In genomic region chr14:72605921-72606220, GRCh38 we compare ENCODE assay signal across 18 cellular contexts.
A peak's percentile ranks its signal among the peaks of the same experiment; 100 is the strongest.
DNase-seq lines count a peak whose midpoint lies in the region; ATAC-seq and TF ChIP-seq lines count a peak whose summit lies in the region.
"Had no signal": no experiment of that assay in that cellular context is flagged by ENCODE, and none has a peak within 500 bp of the region (broad histone marks: within the 10 kb centered on the region; RNA-seq: fewer than 3 reads in every experiment).

No MANE protein-coding gene starts in this region.

- H2BK15ac ChIP-seq in IMR-90 (ENCODE audit: low read depth, low read length), result peak overlapping the region; percentile 99; the same call in 2 of the 3 replicates

- no peak overlapping the region for H3K56ac ChIP-seq in IMR-90 (ENCODE audit: extremely low read depth, insufficient read depth, low read length)

- no peak overlapping the region for H4K8ac ChIP-seq in IMR-90 (ENCODE audit: low read depth in 2 of 2, low read length in 2 of 2)

- in situ Hi-C loops in IMR-90 (cut with MboI; ENCODE audit: low sequenced_read_pairs), result loop anchor here (10.0 kb wide), 1 partner anchor 81 kb away; no protein-coding TSS in a partner anchor

- peak; percentile 15 for DNase-seq in activated CD8-positive, alpha-beta memory T cell treated with anti-CD3 and anti-CD28 coated beads, Interleukin-2, amount 50 U/mL, for 48 hours
- DNase-seq in activated CD8-positive, alpha-beta memory T cell treated with anti-CD3 and anti-CD28 coated beads, Interleukin-2, amount 10 ng/mL, durations not matched to agents 7 days and 5 days, result no peak
- DNase-seq in IMR-90 (no peak), colonic mucosa (peak; percentile 2), islet precursor cell (peak; percentile 9), SKM-1 (lab: John Stamatoyannopoulos, UW; ENCODE audit: unreplicated experiment) (no peak)
- no peak for DNase-seq in activated CD4-positive, alpha-beta T cell treated with anti-CD3 and anti-CD28 coated beads, Interleukin-2, amount 50 U/mL, for 48 hours
- DNase-seq: C1 segment of cervical spinal cord; Calu3; CD4-positive, alpha-beta memory T cell; COR-L47; DMS53; DMS79 treated with DMSO at 0.1 percent for 48 hours; GF-D8; H9 had no signal

- peak overlapping the region; percentile 100 for H2BK120ac ChIP-seq in IMR-90 (ENCODE audit: low read depth, low read length)

- H3K27me3 ChIP-seq in IMR-90 (ENCODE audit: control insufficient read depth, insufficient read depth, low read length), result no peaks in the 10 kb centered on the region
- no peaks in the 10 kb centered on the region for H3K27me3 ChIP-seq in colonic mucosa

- peak overlapping the region; percentile 63; the same call in 1 of the 2 replicates for H2AK5ac ChIP-seq in IMR-90 (ENCODE audit: low read depth, low read length)

- CTCF ChIA-PET in activated CD8-positive, alpha-beta memory T cell treated with anti-CD3 and anti-CD28 coated beads, Interleukin-2, amount 10 ng/mL, durations not matched to agents 7 days and 5 days (lab: Charles Lee), result no interaction called here
- CTCF ChIA-PET in IMR-90 (lab: Yijun Ruan, JAX), result no interaction called here

- no peaks in the 10 kb centered on the region for H4K20me1 ChIP-seq in IMR-90 (ENCODE audit: insufficient read depth, low read length)

- no peak for TF ChIP-seq RAD21 in IMR-90 (IDR thresholded peaks at IDR 0.05; ENCODE audit: low read length)

- H3K4ac ChIP-seq in IMR-90 (ENCODE audit: low read depth, low read length), result peak overlapping the region; percentile 100

- TF ChIP-seq CTCF in IMR-90 (conservative IDR thresholded peaks at IDR 0.05; ENCODE audit: low read depth, low read length) (no peak), colonic mucosa (IDR thresholded peaks at IDR 0.05) (no peak)

- no peak overlapping the region for H4K5ac ChIP-seq in IMR-90 (ENCODE audit: low read depth, low read length)

- H3K4me3 ChIP-seq in IMR-90 (ENCODE audit: insufficient read depth, low read depth, low read length) (no peak overlapping the region), colonic mucosa (no peak overlapping the region)
- H3K4me3 ChIP-seq: GM23338 had no signal

- peak overlapping the region; percentile 38 for H2AK9ac ChIP-seq in IMR-90 (replicated peaks; ENCODE audit: low read depth, low read length, poor library complexity)

- BruUV-seq in IMR-90 (replicated peaks; lab: Mats Ljungman, UMichigan), result no TSS peak

- peak overlapping the region; percentile 31 for H4K91ac ChIP-seq in IMR-90 (ENCODE audit: insufficient read depth, low read depth, low read length)

- H2BK5ac ChIP-seq in IMR-90 (ENCODE audit: low read depth, low read length, poor library complexity, severe bottlenecking), result peak overlapping the region; percentile 4

- H3K4me3 Mint-ChIP-seq in activated CD8-positive, alpha-beta memory T cell treated with anti-CD3 and anti-CD28 coated beads, Interleukin-2, amount 10 ng/mL, durations not matched to agents 7 days and 5 days, result no peak overlapping the region
- H3K4me3 Mint-ChIP-seq: CD4-positive, alpha-beta memory T cell; GM23338; H9 had no signal

- H3K36me3 ChIP-seq in IMR-90 (ENCODE audit: control insufficient read depth, insufficient read depth, low read length), result no peaks in the 10 kb centered on the region
- H3K36me3 ChIP-seq in colonic mucosa, result no peaks in the 10 kb centered on the region

- H3K4me1 Mint-ChIP-seq in activated CD8-positive, alpha-beta memory T cell treated with anti-CD3 and anti-CD28 coated beads, Interleukin-2, amount 10 ng/mL, durations not matched to agents 7 days and 5 days, result no peaks in the 10 kb centered on the region
- H3K4me1 Mint-ChIP-seq: CD4-positive, alpha-beta memory T cell had no signal

- no peak for TF ChIP-seq POLR2A in IMR-90 (IDR thresholded peaks at IDR 0.05; ENCODE audit: low read depth, low read length)

- intact Hi-C loops in IMR-90 (cut with micrococcal nuclease) (loop anchor here (5.0 kb wide), 2 partner anchors 84 to 286 kb away; partner anchors contain the start of gene DPF3), colonic mucosa (cut with DNase I) (no loop called here)

- peaks cover 41% of the 10 kb centered on the region for H3K27me3 Mint-ChIP-seq in activated CD8-positive, alpha-beta memory T cell treated with anti-CD3 and anti-CD28 coated beads, Interleukin-2, amount 10 ng/mL, durations not matched to agents 7 days and 5 days

- dilution Hi-C loops in IMR-90 (cut with HindIII; ENCODE audit: low sequenced_read_pairs, unreplicated experiment), result no loop called here

- H3K36me3 Mint-ChIP-seq in activated CD8-positive, alpha-beta memory T cell treated with anti-CD3 and anti-CD28 coated beads, Interleukin-2, amount 10 ng/mL, durations not matched to agents 7 days and 5 days, result no peaks in the 10 kb centered on the region
- H3K36me3 Mint-ChIP-seq: CD4-positive, alpha-beta memory T cell had no signal

- H3K9me1 ChIP-seq in IMR-90 (ENCODE audit: insufficient read depth, low read length), result peaks cover 29% of the 10 kb centered on the region

- H3K27ac ChIP-seq in IMR-90 (ENCODE audit: insufficient read depth, low read length) (no peak overlapping the region), colonic mucosa (no peak overlapping the region)

- no peak overlapping the region for H3K23ac ChIP-seq in IMR-90 (ENCODE audit: low read depth, low read length)

- H2BK20ac ChIP-seq in IMR-90 (ENCODE audit: low read depth, low read length), result peak overlapping the region; percentile 100

- ATAC-seq in activated CD8-positive, alpha-beta memory T cell treated with anti-CD3 and anti-CD28 coated beads, Interleukin-2, amount 10 ng/mL, durations not matched to agents 7 days and 5 days, result no peak
- no peak for ATAC-seq in IMR-90 (ENCODE audit: low read depth)
- no peak for ATAC-seq in HG02759 (IDR thresholded peaks at IDR 0.05; ENCODE audit: unreplicated experiment)
- ATAC-seq: GM23338, HCT116 had no signal

- H3K9me3 Mint-ChIP-seq in activated CD8-positive, alpha-beta memory T cell treated with anti-CD3 and anti-CD28 coated beads, Interleukin-2, amount 10 ng/mL, durations not matched to agents 7 days and 5 days (ENCODE audit: low read depth), result no peaks in the 10 kb centered on the region
- H3K9me3 Mint-ChIP-seq: CD4-positive, alpha-beta memory T cell; GM23338; H9 had no signal

- H3K79me1 ChIP-seq in IMR-90 (ENCODE audit: low read depth in 1 of 2, low read length in 2 of 2), result peaks cover 0 to 30% of the 10 kb centered on the region in 2 experiments; a peak in 2 of 4 replicates

- WGBS in IMR-90 (ENCODE audit: extremely low coverage in 2 of 2, insufficient read length in 1 of 2), 2 experiments, result no CpG with 5 or more reads among the region's 3 CpGs

- no peak overlapping the region for H3K18ac ChIP-seq in IMR-90 (ENCODE audit: low read depth, low read length)

- H3K4me1 ChIP-seq in IMR-90 (ENCODE audit: control insufficient read depth, insufficient read depth, low read length) (peaks cover 24% of the 10 kb centered on the region), colonic mucosa (no peaks in the 10 kb centered on the region)

- H3K9me3 ChIP-seq in IMR-90 (ENCODE audit: control insufficient read depth, insufficient read depth, low read length) (no peaks in the 10 kb centered on the region), colonic mucosa (no peaks in the 10 kb centered on the region)

- no peak overlapping the region for H2AFZ ChIP-seq in IMR-90 (replicated peaks; ENCODE audit: low read length, poor library complexity)
- H2AFZ ChIP-seq: GM23338 had no signal

- POLR2A ChIA-PET in IMR-90 (lab: Charles Lee; ENCODE audit: unreplicated experiment), result no interaction called here

- H3K4me2 ChIP-seq in IMR-90 (ENCODE audit: low read depth, low read length), result no peak overlapping the region
- H3K4me2 ChIP-seq: GM23338 had no signal

- H3K14ac ChIP-seq in IMR-90 (replicated peaks; ENCODE audit: low read depth, low read length), result no peak overlapping the region

- H3K27ac Mint-ChIP-seq in activated CD8-positive, alpha-beta memory T cell treated with anti-CD3 and anti-CD28 coated beads, Interleukin-2, amount 10 ng/mL, durations not matched to agents 7 days and 5 days, result no peak overlapping the region
- H3K27ac Mint-ChIP-seq: CD4-positive, alpha-beta memory T cell; GM23338 had no signal

- H3K9ac ChIP-seq in IMR-90 (ENCODE audit: low read depth, low read length) (no peak overlapping the region), colonic mucosa (ENCODE audit: low read depth in 2 of 2, low read length in 2 of 2) (no peak overlapping the region)

TF ChIP-seq in IMR-90, 13 proteins besides CTCF, POLR2A, EP300 and RAD21:
- no peak for TF ChIP-seq USF2 (IDR thresholded peaks at IDR 0.05; ENCODE audit: low read depth, low read length)
- TF ChIP-seq CEBPB (IDR thresholded peaks at IDR 0.05; ENCODE audit: low read depth, low read length), result no peak
- TF ChIP-seq SMC3 (IDR thresholded peaks at IDR 0.05; ENCODE audit: low read depth, low read length), result no peak
- no peak for TF ChIP-seq RCOR1 (IDR thresholded peaks at IDR 0.05; ENCODE audit: insufficient replicate concordance, low read length)
- no peak for TF ChIP-seq MAZ (IDR thresholded peaks at IDR 0.05; ENCODE audit: borderline replicate concordance, low read depth, low read length)
- no peak for TF ChIP-seq RFX5 (IDR thresholded peaks at IDR 0.05; ENCODE audit: low read depth, low read length)
- TF ChIP-seq MAFK (IDR thresholded peaks at IDR 0.05; ENCODE audit: low read depth, low read length), result no peak
- no peak for TF ChIP-seq CHD1 (IDR thresholded peaks at IDR 0.05; ENCODE audit: low read depth, low read length)
TF ChIP-seq in IMR-90: peak in this region for 0.

Comparison
In these comparisons a context has a peak if more than half of its experiments do, and no peak if none do; other contexts are left out.
1. DNase-seq: peak in activated CD8-positive, alpha-beta memory T cell treated with anti-CD3 and anti-CD28 coated beads, Interleukin-2, amount 50 U/mL, for 48 hours (single experiment), colonic mucosa (single experiment) and islet precursor cell (single experiment); none in activated CD8-positive, alpha-beta memory T cell treated with anti-CD3 and anti-CD28 coated beads, Interleukin-2, amount 10 ng/mL, durations not matched to agents 7 days and 5 days (single experiment), IMR-90 (single experiment), activated CD4-positive, alpha-beta T cell treated with anti-CD3 and anti-CD28 coated beads, Interleukin-2, amount 50 U/mL, for 48 hours (0 of 2) and SKM-1 (single experiment).